Comparison of ENCODE assay signal across 21 cellular contexts in the genomic region with DNA sequence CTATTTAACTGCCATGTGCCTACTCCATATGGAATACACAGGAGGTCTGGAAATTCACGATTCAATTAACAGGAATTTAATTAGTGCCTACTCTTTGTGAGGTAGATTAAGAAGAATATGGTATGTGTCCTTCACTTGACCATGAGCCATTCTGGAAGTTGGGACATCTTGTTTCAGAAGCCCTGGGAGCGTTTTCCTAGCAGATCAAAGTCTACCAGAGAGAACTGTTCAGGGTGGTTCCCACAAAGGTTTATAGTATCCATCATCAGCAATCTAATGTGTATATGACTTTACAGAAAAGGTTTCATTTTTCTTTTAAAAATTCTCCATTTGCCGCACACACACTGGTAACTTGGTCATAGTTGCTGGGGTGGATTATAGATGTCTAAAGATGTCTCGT.
"Had no signal": no experiment of that assay in that cellular context is flagged by ENCODE, and none has a peak within 500 bp of the region (broad histone marks: within the 10 kb centered on the region; RNA-seq: fewer than 3 reads in every experiment).

No MANE protein-coding gene starts in this region.

- H3K27me3 ChIP-seq: MG63, Peyer's patch, SJCRH30 had no signal

- H3K4me1 ChIP-seq: SJCRH30 had no signal

- H3K4me2 ChIP-seq: PC-9 had no signal

- H3K9me3 ChIP-seq: MG63, Peyer's patch, SJCRH30 had no signal

- H2AFZ ChIP-seq: PC-9 had no signal

- ATAC-seq: Right ventricle myocardium inferior had no signal

- H3K27ac ChIP-seq: PC-9, Peyer's patch, SJCRH30, SK-N-MC had no signal

- H3K36me3 ChIP-seq: MG63, Peyer's patch, SJCRH30 had no signal

- H3K4me3 ChIP-seq: MG63, PC-9, Peyer's patch, SJCRH30, SK-N-MC had no signal

- DNase-seq: Karpas-422, KG1, MG63, NCI-H1092, NCI-H1105 treated with DMSO at 0.1 percent for 48 hours, NCI-H1417 treated with DMSO at 0.1 percent for 48 hours, NCI-H146, NCI-H1930, NCI-H2081, NCI-H2107, NCI-H226, NCI-H446, NCI-H510A, NCI-H524 treated with DMSO at 0.1 percent for 48 hours, NCI-H774, PC-9, Peyer's patch, SHP77 treated with DMSO at 0.1 percent for 48 hours, SJCRH30 had no signal
